In the genomic region with DNA sequence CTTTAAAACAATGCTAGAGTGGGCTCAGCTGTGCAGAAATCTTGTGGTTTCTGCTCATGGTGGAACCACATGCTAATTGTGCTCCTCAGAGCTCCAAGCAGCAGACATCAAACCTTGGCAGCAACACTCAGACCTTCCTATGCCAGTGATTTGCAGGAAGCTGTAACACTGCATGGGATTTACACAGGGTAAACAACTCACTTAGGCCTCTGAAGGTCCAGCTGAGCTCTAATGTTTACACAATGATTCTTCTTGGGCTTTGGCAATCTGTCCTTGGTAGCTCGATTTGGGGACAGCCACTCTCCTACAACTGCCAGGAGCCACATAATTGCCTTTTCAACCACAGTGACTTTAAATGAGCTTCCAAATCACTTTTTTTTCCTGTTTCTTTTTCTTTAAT, we compare ENCODE assay signal across 11 cellular contexts.
A peak's percentile ranks its signal among the peaks of the same experiment; 100 is the strongest.
DNase-seq lines count a peak whose midpoint lies in the region; ATAC-seq and TF ChIP-seq lines count a peak whose summit lies in the region.
"Had no signal": no experiment of that assay in that cellular context is flagged by ENCODE, and none has a peak within 500 bp of the region (broad histone marks: within the 10 kb centered on the region; RNA-seq: fewer than 3 reads in every experiment).

No MANE protein-coding gene starts in this region.

- H3K4me3 ChIP-seq in breast epithelium (no peak overlapping the region), astrocyte of the spinal cord (ENCODE audit: low read depth, low read length) (no peak overlapping the region), liver (ENCODE audit: low read depth in 1 of 3, low read length in 3 of 3) (no peak overlapping the region), uterus (no peak overlapping the region)

- H3K4me3 Mint-ChIP-seq in MCF 10A (ENCODE audit: unreplicated experiment), result no peak overlapping the region
- H3K4me3 Mint-ChIP-seq: activated naive CD8-positive, alpha-beta T cell had no signal

- POLR2A ChIA-PET in MCF 10A (lab: Yijun Ruan, JAX), result interaction anchor here (1.1 kb wide), 1 partner anchor 216 kb away, joined by 3 read pairs; no protein-coding TSS in a partner anchor

- no peaks in the 10 kb centered on the region for H3K9me3 ChIP-seq in breast epithelium
- no peaks in the 10 kb centered on the region for H3K9me3 ChIP-seq in liver (ENCODE audit: control insufficient read depth in 4 of 4, low read length in 3 of 4)
- no peaks in the 10 kb centered on the region for H3K9me3 ChIP-seq in uterus

- H3K4me1 Mint-ChIP-seq in MCF 10A (ENCODE audit: insufficient read depth, unreplicated experiment), result peaks cover 1% of the 10 kb centered on the region

- no peak overlapping the region for H3K27ac Mint-ChIP-seq in MCF 10A (ENCODE audit: low read depth, unreplicated experiment)
- H3K27ac Mint-ChIP-seq: activated naive CD8-positive, alpha-beta T cell had no signal

- ATAC-seq in HG03378 (IDR thresholded peaks at IDR 0.05; ENCODE audit: unreplicated experiment), result no peak
- no peak for ATAC-seq in HG03159 (IDR thresholded peaks at IDR 0.05; ENCODE audit: unreplicated experiment)

- no peak for DNase-seq in breast epithelium (ENCODE audit: low spot score in 2 of 2)
- no peak for DNase-seq in MCF 10A (ENCODE audit: unreplicated experiment)
- peak; percentile 17 for DNase-seq in astrocyte of the spinal cord (ENCODE audit: low read depth, low spot score)
- no peak for DNase-seq in uterus
- no peak for DNase-seq in HK-2 (ENCODE audit: unreplicated experiment)
- DNase-seq: activated CD4-positive, alpha-beta T cell treated with anti-CD3 and anti-CD28 coated beads, Interleukin-2, amount 50 U/mL, for 48 hours; kidney had no signal

- H3K9me3 Mint-ChIP-seq in MCF 10A (ENCODE audit: unreplicated experiment), result no peaks in the 10 kb centered on the region

- no peaks in the 10 kb centered on the region for H3K27me3 Mint-ChIP-seq in MCF 10A (ENCODE audit: insufficient read depth, unreplicated experiment)
- H3K27me3 Mint-ChIP-seq: activated naive CD8-positive, alpha-beta T cell had no signal

- H3K36me3 ChIP-seq in breast epithelium (no peaks in the 10 kb centered on the region), liver (ENCODE audit: control insufficient read depth in 4 of 4, insufficient read depth in 3 of 4, low read depth in 1 of 4, low read length in 3 of 4) (peaks cover 4 to 26% (median 16%) of the 10 kb centered on the region in 4 donors), uterus (no peaks in the 10 kb centered on the region)

- in situ Hi-C loops in astrocyte of the spinal cord (cut with HindIII; ENCODE audit: low sequenced_read_pairs), result no loop called here

- 7% methylated on average over 1 of the region's 1 CpG for WGBS in liver

- intact Hi-C loops in breast epithelium (cut with DNase I; ENCODE audit: low total_unique reads), result no loop called here
- intact Hi-C loops in MCF 10A (cut with micrococcal nuclease), result no loop called here
- intact Hi-C loops in uterus (cut with DNase I; ENCODE audit: low total_unique reads), result no loop called here

- H3K36me3 Mint-ChIP-seq in MCF 10A (ENCODE audit: insufficient read depth, unreplicated experiment), result no peaks in the 10 kb centered on the region
- H3K36me3 Mint-ChIP-seq: activated naive CD8-positive, alpha-beta T cell had no signal

- H3K27ac ChIP-seq in breast epithelium (peak overlapping the region; percentile 52 to 72), liver (ENCODE audit: low read depth in 1 of 2, low read length in 2 of 2) (peak overlapping the region; percentile 35 to 44), uterus (peak overlapping the region; percentile 14 to 65)

- no peak overlapping the region for H3K9ac ChIP-seq in liver (ENCODE audit: low read depth in 1 of 2, low read length in 2 of 2)

- peaks cover 0 to 5% of the 10 kb centered on the region in 2 donors for H3K4me1 ChIP-seq in breast epithelium
- peaks cover 0 to 23% (median 18%) of the 10 kb centered on the region in 4 donors for H3K4me1 ChIP-seq in liver (ENCODE audit: control insufficient read depth in 4 of 4, insufficient read depth in 4 of 4, low read length in 3 of 4)
- peaks cover 0 to 3% of the 10 kb centered on the region in 2 donors for H3K4me1 ChIP-seq in uterus

- TF ChIP-seq CTCF in breast epithelium (IDR thresholded peaks at IDR 0.05), result no peak
- no peak for TF ChIP-seq CTCF in MCF 10A (IDR thresholded peaks at IDR 0.05; ENCODE audit: unreplicated experiment)
- TF ChIP-seq CTCF in astrocyte of the spinal cord (IDR thresholded peaks at IDR 0.05; ENCODE audit: low read depth, low read length), result no peak
- no peak for TF ChIP-seq CTCF in liver (IDR thresholded peaks at IDR 0.05; ENCODE audit: low read depth, low read length, missing input control)
- TF ChIP-seq CTCF in uterus (IDR thresholded peaks at IDR 0.05), result no peak

- BruUV-seq in MCF 10A (replicated peaks; lab: Mats Ljungman, UMichigan), result no TSS peak

- H3K27me3 ChIP-seq in breast epithelium (no peaks in the 10 kb centered on the region), liver (ENCODE audit: control insufficient read depth in 4 of 4, insufficient read depth in 4 of 4, low read length in 3 of 4) (no peaks in the 10 kb centered on the region), uterus (no peaks in the 10 kb centered on the region)

- CTCF ChIA-PET in MCF 10A (lab: Yijun Ruan, JAX), result interaction anchor here (0.5 to 7.9 kb wide), 8 partner anchors 14 to 1168 kb away, joined by 3 to 100 read pairs (median 4); no protein-coding TSS in a partner anchor

- no peak for TF ChIP-seq POLR2A in breast epithelium (IDR thresholded peaks at IDR 0.05)
- TF ChIP-seq POLR2A in uterus (IDR thresholded peaks at IDR 0.05), result no peak

- peak; percentile 41 to 53 for TF ChIP-seq RAD21 in liver (IDR thresholded peaks at IDR 0.05)

TF ChIP-seq in liver, 16 proteins besides CTCF, POLR2A, EP300 and RAD21:
- TF ChIP-seq YY1 (IDR thresholded peaks at IDR 0.05) (no peak), EGR1 (IDR thresholded peaks at IDR 0.05; ENCODE audit: low read depth in 2 of 2) (no peak), FOXA1 (IDR thresholded peaks at IDR 0.05) (peak; percentile 43), HNF4A (conservative IDR thresholded peaks at IDR 0.05) (peak; percentile 54 to 64), NR2F2 (IDR thresholded peaks at IDR 0.05) (no peak), GABPA (IDR thresholded peaks at IDR 0.05 in 1 of 2, conservative IDR thresholded peaks at IDR 0.05 in 1 of 2) (no peak), SP1 (IDR thresholded peaks at IDR 0.05) (peak; percentile 37), JUND (IDR thresholded peaks at IDR 0.05) (peak; percentile 53 to 59), HNF4G (IDR thresholded peaks at IDR 0.05) (peak; percentile 7), FOXA2 (IDR thresholded peaks at IDR 0.05) (peak; percentile 92), RXRA (IDR thresholded peaks at IDR 0.05) (peak; percentile 49 to 62), TAF1 (conservative IDR thresholded peaks at IDR 0.05) (no peak)
- TF ChIP-seq, protein P1, sequence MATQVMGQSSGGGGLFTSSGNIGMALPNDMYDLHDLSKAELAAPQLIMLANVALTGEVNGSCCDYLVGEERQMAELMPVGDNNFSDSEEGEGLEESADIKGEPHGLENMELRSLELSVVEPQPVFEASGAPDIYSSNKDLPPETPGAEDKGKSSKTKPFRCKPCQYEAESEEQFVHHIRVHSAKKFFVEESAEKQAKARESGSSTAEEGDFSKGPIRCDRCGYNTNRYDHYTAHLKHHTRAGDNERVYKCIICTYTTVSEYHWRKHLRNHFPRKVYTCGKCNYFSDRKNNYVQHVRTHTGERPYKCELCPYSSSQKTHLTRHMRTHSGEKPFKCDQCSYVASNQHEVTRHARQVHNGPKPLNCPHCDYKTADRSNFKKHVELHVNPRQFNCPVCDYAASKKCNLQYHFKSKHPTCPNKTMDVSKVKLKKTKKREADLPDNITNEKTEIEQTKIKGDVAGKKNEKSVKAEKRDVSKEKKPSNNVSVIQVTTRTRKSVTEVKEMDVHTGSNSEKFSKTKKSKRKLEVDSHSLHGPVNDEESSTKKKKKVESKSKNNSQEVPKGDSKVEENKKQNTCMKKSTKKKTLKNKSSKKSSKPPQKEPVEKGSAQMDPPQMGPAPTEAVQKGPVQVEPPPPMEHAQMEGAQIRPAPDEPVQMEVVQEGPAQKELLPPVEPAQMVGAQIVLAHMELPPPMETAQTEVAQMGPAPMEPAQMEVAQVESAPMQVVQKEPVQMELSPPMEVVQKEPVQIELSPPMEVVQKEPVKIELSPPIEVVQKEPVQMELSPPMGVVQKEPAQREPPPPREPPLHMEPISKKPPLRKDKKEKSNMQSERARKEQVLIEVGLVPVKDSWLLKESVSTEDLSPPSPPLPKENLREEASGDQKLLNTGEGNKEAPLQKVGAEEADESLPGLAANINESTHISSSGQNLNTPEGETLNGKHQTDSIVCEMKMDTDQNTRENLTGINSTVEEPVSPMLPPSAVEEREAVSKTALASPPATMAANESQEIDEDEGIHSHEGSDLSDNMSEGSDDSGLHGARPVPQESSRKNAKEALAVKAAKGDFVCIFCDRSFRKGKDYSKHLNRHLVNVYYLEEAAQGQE (IDR thresholded peaks at IDR 0.05), result peak; percentile 53
- TF ChIP-seq, protein P2, sequence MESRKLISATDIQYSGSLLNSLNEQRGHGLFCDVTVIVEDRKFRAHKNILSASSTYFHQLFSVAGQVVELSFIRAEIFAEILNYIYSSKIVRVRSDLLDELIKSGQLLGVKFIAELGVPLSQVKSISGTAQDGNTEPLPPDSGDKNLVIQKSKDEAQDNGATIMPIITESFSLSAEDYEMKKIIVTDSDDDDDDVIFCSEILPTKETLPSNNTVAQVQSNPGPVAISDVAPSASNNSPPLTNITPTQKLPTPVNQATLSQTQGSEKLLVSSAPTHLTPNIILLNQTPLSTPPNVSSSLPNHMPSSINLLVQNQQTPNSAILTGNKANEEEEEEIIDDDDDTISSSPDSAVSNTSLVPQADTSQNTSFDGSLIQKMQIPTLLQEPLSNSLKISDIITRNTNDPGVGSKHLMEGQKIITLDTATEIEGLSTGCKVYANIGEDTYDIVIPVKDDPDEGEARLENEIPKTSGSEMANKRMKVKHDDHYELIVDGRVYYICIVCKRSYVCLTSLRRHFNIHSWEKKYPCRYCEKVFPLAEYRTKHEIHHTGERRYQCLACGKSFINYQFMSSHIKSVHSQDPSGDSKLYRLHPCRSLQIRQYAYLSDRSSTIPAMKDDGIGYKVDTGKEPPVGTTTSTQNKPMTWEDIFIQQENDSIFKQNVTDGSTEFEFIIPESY (IDR thresholded peaks at IDR 0.05), result no peak
- TF ChIP-seq, protein P3, sequence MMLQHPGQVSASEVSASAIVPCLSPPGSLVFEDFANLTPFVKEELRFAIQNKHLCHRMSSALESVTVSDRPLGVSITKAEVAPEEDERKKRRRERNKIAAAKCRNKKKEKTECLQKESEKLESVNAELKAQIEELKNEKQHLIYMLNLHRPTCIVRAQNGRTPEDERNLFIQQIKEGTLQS (IDR thresholded peaks at IDR 0.05), result no peak
- TF ChIP-seq, protein P4, sequence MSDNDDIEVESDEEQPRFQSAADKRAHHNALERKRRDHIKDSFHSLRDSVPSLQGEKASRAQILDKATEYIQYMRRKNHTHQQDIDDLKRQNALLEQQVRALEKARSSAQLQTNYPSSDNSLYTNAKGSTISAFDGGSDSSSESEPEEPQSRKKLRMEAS (IDR thresholded peaks at IDR 0.05), result peak; percentile 36
